Comparison of ENCODE assay signal across 18 cellular contexts in the genomic region with DNA sequence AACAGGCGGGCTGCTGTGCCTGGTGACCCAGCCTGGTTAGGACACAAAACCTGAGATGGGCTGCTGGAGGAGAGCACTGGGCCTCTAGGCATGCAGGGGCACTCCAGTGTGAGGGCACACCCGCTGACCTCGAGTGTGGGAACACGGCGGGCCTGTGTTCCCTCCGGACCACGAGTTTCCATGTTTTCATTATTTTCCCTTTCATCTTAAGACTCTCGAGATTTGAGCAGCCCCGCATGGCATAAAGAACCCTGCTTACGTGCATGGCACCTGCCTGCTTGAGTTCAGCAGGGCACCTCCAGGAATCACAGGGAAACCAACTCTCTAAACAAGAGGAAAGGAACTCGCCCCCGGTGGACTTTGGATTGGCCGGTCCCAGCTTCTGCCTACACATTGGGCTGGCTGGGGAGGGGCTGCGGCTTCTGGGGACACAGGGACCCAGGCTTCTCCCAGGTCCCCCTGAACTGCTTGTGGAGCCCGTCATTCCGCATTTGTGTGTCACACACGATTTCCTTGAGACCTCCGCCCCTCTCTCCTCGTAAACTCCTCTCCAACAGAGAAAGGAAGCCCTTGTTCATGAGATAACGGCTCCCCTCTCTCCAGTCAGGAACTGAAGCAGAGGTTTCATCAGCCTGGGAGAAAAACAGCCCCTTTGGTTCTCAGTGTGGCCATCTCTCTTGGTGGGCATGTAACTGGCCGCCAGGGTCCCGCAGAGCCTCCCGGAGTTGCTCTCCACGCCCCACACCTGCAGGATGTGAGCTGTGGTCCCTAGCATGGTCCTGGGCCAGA.
DNase-seq lines count a peak whose midpoint lies in the region; ATAC-seq and TF ChIP-seq lines count a peak whose summit lies in the region.
"Had no signal": no experiment of that assay in that cellular context is flagged by ENCODE, and none has a peak within 500 bp of the region (broad histone marks: within the 10 kb centered on the region; RNA-seq: fewer than 3 reads in every experiment).

No MANE protein-coding gene starts in this region.

- no peak overlapping the region for H3K9ac ChIP-seq in colonic mucosa (ENCODE audit: low read depth in 2 of 2, low read length in 2 of 2)
- H3K9ac ChIP-seq: GM23248, KMS-11 had no signal

- no peaks in the 10 kb centered on the region for H3K4me1 Mint-ChIP-seq in activated naive CD8-positive, alpha-beta T cell treated with anti-CD3 and anti-CD28 coated beads, Interleukin-2, amount 50 U/mL, for 24 hours

- peaks cover 7% of the 10 kb centered on the region for H3K27me3 Mint-ChIP-seq in activated naive CD8-positive, alpha-beta T cell treated with anti-CD3 and anti-CD28 coated beads, Interleukin-2, amount 50 U/mL, for 24 hours

- no peaks in the 10 kb centered on the region for H3K4me1 ChIP-seq in colonic mucosa
- no peaks in the 10 kb centered on the region for H3K4me1 ChIP-seq in mesodermal cell (ENCODE audit: control insufficient read depth, insufficient read depth, low read length, poor library complexity, severe bottlenecking)

- TF ChIP-seq CTCF in colonic mucosa (IDR thresholded peaks at IDR 0.05) = no peak
- no peak for TF ChIP-seq CTCF in GM13977 (IDR thresholded peaks at IDR 0.05; ENCODE audit: extremely low read depth, insufficient read depth, missing control alignments)

- intact Hi-C loops in colonic mucosa (cut with DNase I) = no loop called here

- H3K9me3 ChIP-seq in colonic mucosa (no peaks in the 10 kb centered on the region), mesodermal cell (ENCODE audit: control insufficient read depth, low read length) (no peaks in the 10 kb centered on the region)

- ATAC-seq in GM19035 (IDR thresholded peaks at IDR 0.05; ENCODE audit: unreplicated experiment) = no peak
- no peak for ATAC-seq in activated naive CD8-positive, alpha-beta T cell treated with anti-CD3 and anti-CD28 coated beads, Interleukin-2, amount 50 U/mL, for 24 hours
- no peak for ATAC-seq in HG02884 (IDR thresholded peaks at IDR 0.05; ENCODE audit: unreplicated experiment)

- no peak overlapping the region for H3K27ac ChIP-seq in colonic mucosa
- H3K27ac ChIP-seq in mesodermal cell (ENCODE audit: low read depth, low read length, severe bottlenecking) = peak overlapping the region; percentile 16
- H3K27ac ChIP-seq: C4-2B, GM23248, KMS-11, SK-N-MC had no signal

- in situ Hi-C loops in GM13977 (cut with MboI; ENCODE audit: low pct_unique_long_range_greater_than_20kb, low sequenced_read_pairs, unreplicated experiment) = no loop called here

- H3K27ac Mint-ChIP-seq in activated naive CD8-positive, alpha-beta T cell treated with anti-CD3 and anti-CD28 coated beads, Interleukin-2, amount 50 U/mL, for 24 hours = no peak overlapping the region

- no peak overlapping the region for H3K4me3 ChIP-seq in colonic mucosa
- no peak overlapping the region for H3K4me3 ChIP-seq in mesodermal cell (ENCODE audit: extremely low read depth, insufficient read depth, low read length, poor library complexity, severe bottlenecking)
- H3K4me3 ChIP-seq: GM23248, SK-N-MC had no signal

- WGBS in mesodermal cell (ENCODE audit: insufficient coverage in 2 of 2), 2 experiments = 83 to 87% methylated on average over 19 to 24 of the region's 24 CpGs

- H3K36me3 ChIP-seq in colonic mucosa (no peaks in the 10 kb centered on the region), mesodermal cell (ENCODE audit: control insufficient read depth, insufficient read depth, low read length) (no peaks in the 10 kb centered on the region)

- H3K36me3 Mint-ChIP-seq in activated naive CD8-positive, alpha-beta T cell treated with anti-CD3 and anti-CD28 coated beads, Interleukin-2, amount 50 U/mL, for 24 hours (ENCODE audit: low read depth) = no peaks in the 10 kb centered on the region

- no peak overlapping the region for H3K4me3 Mint-ChIP-seq in activated naive CD8-positive, alpha-beta T cell treated with anti-CD3 and anti-CD28 coated beads, Interleukin-2, amount 50 U/mL, for 24 hours

- H3K27me3 ChIP-seq in colonic mucosa = no peaks in the 10 kb centered on the region

- H3K9me3 Mint-ChIP-seq in activated naive CD8-positive, alpha-beta T cell treated with anti-CD3 and anti-CD28 coated beads, Interleukin-2, amount 50 U/mL, for 24 hours = no peaks in the 10 kb centered on the region

- DNase-seq in HT-29 (ENCODE audit: low spot score) = peak; percentile 35
- DNase-seq in colonic mucosa = peak; percentile 37
- DNase-seq in GM13977 (ENCODE audit: low spot score) = no peak
- no peak for DNase-seq in activated naive CD8-positive, alpha-beta T cell treated with anti-CD3 and anti-CD28 coated beads, Interleukin-2, amount 50 U/mL, for 24 hours
- DNase-seq: DMS79 treated with DMSO at 0.1 percent for 48 hours, GM23248, HCEC 1CT, NCI-H1694 treated with DMSO at 0.1 percent for 48 hours, NCI-H2227 treated with DMSO at 0.1 percent for 48 hours, NCI-H510A treated with DMSO at 0.1 percent for 48 hours, NCI-H774, SHP77 had no signal

Comparison
In these comparisons a context has a peak if more than half of its experiments do, and no peak if none do; other contexts are left out.
1. DNase-seq: peak in HT-29 (single experiment) and colonic mucosa (single experiment); none in GM13977 (single experiment) and activated naive CD8-positive, alpha-beta T cell treated with anti-CD3 and anti-CD28 coated beads, Interleukin-2, amount 50 U/mL, for 24 hours (single experiment).